Comparison of ENCODE assay signal across 15 cellular contexts in the genomic region with DNA sequence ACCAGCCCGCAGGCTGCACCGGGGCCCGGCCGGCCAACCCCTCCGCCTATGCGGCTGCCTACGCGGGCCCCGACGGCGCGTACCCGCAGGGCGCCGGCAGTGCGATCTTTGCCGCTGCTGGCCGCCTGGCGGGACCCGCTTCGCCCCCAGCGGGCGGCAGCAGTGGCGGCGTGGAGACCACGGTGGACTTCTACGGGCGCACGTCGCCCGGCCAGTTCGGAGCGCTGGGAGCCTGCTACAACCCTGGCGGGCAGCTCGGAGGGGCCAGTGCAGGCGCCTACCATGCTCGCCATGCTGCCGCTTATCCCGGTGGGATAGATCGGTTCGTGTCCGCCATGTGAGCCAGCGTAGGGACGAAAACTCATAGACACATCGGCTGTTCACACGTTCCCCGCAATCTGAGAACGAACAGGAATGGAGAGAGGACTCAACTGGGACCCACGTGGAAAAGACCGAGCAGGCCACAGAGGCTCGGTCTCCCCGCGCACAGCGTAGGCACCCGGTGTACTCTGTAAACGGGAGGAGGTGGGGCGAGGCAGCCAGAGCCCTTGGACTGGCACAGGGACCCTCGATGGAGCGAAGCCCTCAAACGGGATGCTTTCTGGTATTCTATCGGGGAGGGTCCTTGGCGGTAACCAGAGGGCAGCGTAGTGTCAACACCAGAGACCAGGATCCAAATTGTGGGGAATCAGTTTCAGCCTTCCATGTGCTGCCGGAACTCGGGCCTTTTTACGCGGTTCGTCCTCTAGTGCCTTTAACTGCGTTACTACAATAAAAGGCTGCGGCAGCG. TPM values are rescaled to one million over a fixed set of nuclear protein-coding genes. Genes with fewer than 3 reads are reported as not detected.
DNase-seq lines count a peak whose midpoint lies in the region; ATAC-seq and TF ChIP-seq lines count a peak whose summit lies in the region.
"Had no signal": no experiment of that assay in that cellular context is flagged by ENCODE, and none has a peak within 500 bp of the region (broad histone marks: within the 10 kb centered on the region; RNA-seq: fewer than 3 reads in every experiment).

No MANE protein-coding gene starts in this region.

- H3K36me3 ChIP-seq in upper lobe of right lung, result no peaks in the 10 kb centered on the region
- H3K36me3 ChIP-seq: ascending aorta; BLaER1 treated with 17β-estradiol and CSF1 and Interleukin-3, amounts not matched to agents 10 nM and 100 nM; gastroesophageal sphincter had no signal

- no peak for ATAC-seq in stimulated activated naive CD8-positive, alpha-beta T cell treated with anti-CD3 and anti-CD28 coated beads, Interleukin-15, Interleukin-2, amounts not matched to agents 100 U/mL and 50 U/mL, for 24 hours
- no peak for ATAC-seq in naive thymus-derived CD8-positive, alpha-beta T cell
- ATAC-seq in upper lobe of right lung, result no peak
- no peak for ATAC-seq in HG02884 (IDR thresholded peaks at IDR 0.05; ENCODE audit: unreplicated experiment)
- no peak for ATAC-seq in omental fat pad (ENCODE audit: low FRiP score)
- ATAC-seq: left ventricle myocardium superior, Right ventricle myocardium inferior had no signal

- intact Hi-C loops in upper lobe of right lung (cut with DNase I), result no loop called here

- POLR2A ChIA-PET in naive thymus-derived CD8-positive, alpha-beta T cell (lab: Charles Lee), result interaction anchor here (0.6 kb wide), 1 partner anchor 158 kb away, joined by 3 read pairs; a partner anchor contains a TSS

- H3K27ac Mint-ChIP-seq in stimulated activated naive CD8-positive, alpha-beta T cell treated with anti-CD3 and anti-CD28 coated beads, Interleukin-15, Interleukin-2, amounts not matched to agents 100 ng/mL and 50 ng/mL, for 24 hours, result no peak overlapping the region
- H3K27ac Mint-ChIP-seq in activated naive CD8-positive, alpha-beta T cell treated with anti-CD3 and anti-CD28 coated beads for 36 hours, result no peak overlapping the region
- H3K27ac Mint-ChIP-seq in naive thymus-derived CD8-positive, alpha-beta T cell, result peak overlapping the region in 2 of 10 donors; percentile 14 to 71

- peak overlapping the region; percentile 41 for H3K4me3 Mint-ChIP-seq in stimulated activated naive CD8-positive, alpha-beta T cell treated with anti-CD3 and anti-CD28 coated beads, Interleukin-15, Interleukin-2, amounts not matched to agents 100 ng/mL and 50 ng/mL, for 24 hours
- peak overlapping the region; percentile 42 for H3K4me3 Mint-ChIP-seq in activated naive CD8-positive, alpha-beta T cell treated with anti-CD3 and anti-CD28 coated beads for 36 hours
- peak overlapping the region; percentile 15 to 85 (median 48) for H3K4me3 Mint-ChIP-seq in naive thymus-derived CD8-positive, alpha-beta T cell

- H3K9me3 ChIP-seq in upper lobe of right lung, result no peaks in the 10 kb centered on the region
- H3K9me3 ChIP-seq: ascending aorta had no signal

- H3K4me3 ChIP-seq in upper lobe of right lung, result no peak overlapping the region

- no peak overlapping the region for H3K27ac ChIP-seq in upper lobe of right lung
- H3K27ac ChIP-seq: ascending aorta; BLaER1 treated with 17β-estradiol and CSF1 and Interleukin-3, amounts not matched to agents 10 nM and 100 nM; gastroesophageal sphincter had no signal

- no peaks in the 10 kb centered on the region for H3K36me3 Mint-ChIP-seq in stimulated activated naive CD8-positive, alpha-beta T cell treated with anti-CD3 and anti-CD28 coated beads, Interleukin-15, Interleukin-2, amounts not matched to agents 100 ng/mL and 50 ng/mL, for 24 hours (ENCODE audit: low read depth)
- no peaks in the 10 kb centered on the region for H3K36me3 Mint-ChIP-seq in activated naive CD8-positive, alpha-beta T cell treated with anti-CD3 and anti-CD28 coated beads for 36 hours
- peaks cover 2 to 8% (median 3%) of the 10 kb centered on the region in 3 donors for H3K36me3 Mint-ChIP-seq in naive thymus-derived CD8-positive, alpha-beta T cell

- H3K4me1 ChIP-seq in upper lobe of right lung, result no peaks in the 10 kb centered on the region
- H3K4me1 ChIP-seq: BLaER1 treated with 17β-estradiol and CSF1 and Interleukin-3, amounts not matched to agents 10 nM and 100 nM had no signal

- H3K4me1 Mint-ChIP-seq in stimulated activated naive CD8-positive, alpha-beta T cell treated with anti-CD3 and anti-CD28 coated beads, Interleukin-15, Interleukin-2, amounts not matched to agents 100 ng/mL and 50 ng/mL, for 24 hours (ENCODE audit: low read depth), result peaks cover 29% of the 10 kb centered on the region
- H3K4me1 Mint-ChIP-seq in activated naive CD8-positive, alpha-beta T cell treated with anti-CD3 and anti-CD28 coated beads for 36 hours, result peaks cover 18% of the 10 kb centered on the region
- H3K4me1 Mint-ChIP-seq in naive thymus-derived CD8-positive, alpha-beta T cell, result peaks cover 7 to 30% (median 22%) of the 10 kb centered on the region in 4 donors

- H3K27me3 Mint-ChIP-seq in stimulated activated naive CD8-positive, alpha-beta T cell treated with anti-CD3 and anti-CD28 coated beads, Interleukin-15, Interleukin-2, amounts not matched to agents 100 ng/mL and 50 ng/mL, for 24 hours, result peaks cover 85% of the 10 kb centered on the region
- peaks cover 91% of the 10 kb centered on the region for H3K27me3 Mint-ChIP-seq in activated naive CD8-positive, alpha-beta T cell treated with anti-CD3 and anti-CD28 coated beads for 36 hours
- H3K27me3 Mint-ChIP-seq in naive thymus-derived CD8-positive, alpha-beta T cell, result peaks cover 48 to 81% (median 66%) of the 10 kb centered on the region in 5 donors

- H3K9me3 Mint-ChIP-seq in stimulated activated naive CD8-positive, alpha-beta T cell treated with anti-CD3 and anti-CD28 coated beads, Interleukin-15, Interleukin-2, amounts not matched to agents 100 ng/mL and 50 ng/mL, for 24 hours, result no peaks in the 10 kb centered on the region
- no peaks in the 10 kb centered on the region for H3K9me3 Mint-ChIP-seq in activated naive CD8-positive, alpha-beta T cell treated with anti-CD3 and anti-CD28 coated beads for 36 hours
- H3K9me3 Mint-ChIP-seq in naive thymus-derived CD8-positive, alpha-beta T cell, result peaks cover 0 to 9% (median 0%) of the 10 kb centered on the region in 9 donors

- TF ChIP-seq CTCF in upper lobe of right lung (IDR thresholded peaks at IDR 0.05) (no peak), omental fat pad (IDR thresholded peaks at IDR 0.05) (no peak)

- DNase-seq in stimulated activated naive CD8-positive, alpha-beta T cell treated with anti-CD3 and anti-CD28 coated beads, Interleukin-15, Interleukin-2, amounts not matched to agents 100 U/mL and 50 U/mL, for 24 hours, result no peak
- DNase-seq in activated naive CD8-positive, alpha-beta T cell treated with anti-CD3 and anti-CD28 coated beads for 36 hours, result no peak
- no peak for DNase-seq in naive thymus-derived CD8-positive, alpha-beta T cell
- DNase-seq in upper lobe of right lung (no peak), NCI-H1048 (lab: John Stamatoyannopoulos, UW) (no peak), omental fat pad (ENCODE audit: low spot score) (no peak)
- DNase-seq: left ventricle myocardium superior, NCI-H2029, occipital lobe had no signal

- peaks cover 100% of the 10 kb centered on the region for H3K27me3 ChIP-seq in upper lobe of right lung

RNA-seq across cellular contexts. Expression of a gene that starts 1.9 kb away (rescaled TPM):
- total RNA-seq in activated naive CD8-positive, alpha-beta T cell treated with anti-CD3 and anti-CD28 coated beads for 36 hours, result not detected
- total RNA-seq in naive thymus-derived CD8-positive, alpha-beta T cell, result not detected
- not detected for polyA plus RNA-seq in naive thymus-derived CD8-positive, alpha-beta T cell
- total RNA-seq in upper lobe of right lung, result not detected
- not detected for total RNA-seq in omental fat pad
- total RNA-seq: ascending aorta, left ventricle myocardium superior, occipital lobe, Right ventricle myocardium inferior had no signal
